ENCODE assay signal across 2 cellular contexts in genomic region chr10:114938818-114939193, GRCh38.
TF ChIP-seq lines count a peak whose summit lies in the region.

No MANE protein-coding gene starts in this region.

TF ChIP-seq in H1, 55 proteins besides CTCF, POLR2A, EP300 and RAD21:
- TF ChIP-seq FOSL1 (IDR thresholded peaks at IDR 0.05; ENCODE audit: insufficient read depth, low read depth, low read length): no peak
- TF ChIP-seq MAX (IDR thresholded peaks at IDR 0.05): no peak
- no peak for TF ChIP-seq PHF8 (conservative IDR thresholded peaks at IDR 0.05; ENCODE audit: low read depth, low read length)
- no peak for TF ChIP-seq SIRT6 (IDR thresholded peaks at IDR 0.05; ENCODE audit: low read length)
- TF ChIP-seq CBX8 (IDR thresholded peaks at IDR 0.05; ENCODE audit: borderline replicate concordance, low read depth, low read length): no peak
- TF ChIP-seq USF2 (IDR thresholded peaks at IDR 0.05; ENCODE audit: low read length): no peak
- TF ChIP-seq ASH2L (IDR thresholded peaks at IDR 0.05; ENCODE audit: low read length): no peak
- TF ChIP-seq SP4 (IDR thresholded peaks at IDR 0.05; ENCODE audit: low read length): no peak
- no peak for TF ChIP-seq NRF1 (IDR thresholded peaks at IDR 0.05; ENCODE audit: low read depth, low read length)

TF ChIP-seq in GM12891, 5 proteins besides CTCF, POLR2A, EP300 and RAD21:
- TF ChIP-seq TAF1 (IDR thresholded peaks at IDR 0.05; ENCODE audit: low read depth, low read length) (no peak), PAX5 (IDR thresholded peaks at IDR 0.05; ENCODE audit: insufficient read depth, low read length, severe bottlenecking) (no peak), POLR2AphosphoS5 (IDR thresholded peaks at IDR 0.05; ENCODE audit: low read depth, low read length) (no peak), POU2F2 (IDR thresholded peaks at IDR 0.05; ENCODE audit: low read depth, low read length) (no peak), SPI1 (IDR thresholded peaks at IDR 0.05; ENCODE audit: low read depth, low read length) (no peak)
TF ChIP-seq in GM12891: peak in this region for 0.
